In genomic region chr16:4487955-4488481, GRCh38 we compare ENCODE assay signal across 10 cellular contexts. TPM values are rescaled to one million over a fixed set of nuclear protein-coding genes. Genes with fewer than 3 reads are reported as not detected.
A peak's percentile ranks its signal among the peaks of the same experiment; 100 is the strongest.
DNase-seq lines count a peak whose midpoint lies in the region; ATAC-seq, FAIRE-seq and TF ChIP-seq lines count a peak whose summit lies in the region.
"Had no signal": no experiment of that assay in that cellular context is flagged by ENCODE, and none has a peak within 500 bp of the region (broad histone marks: within the 10 kb centered on the region; RNA-seq: fewer than 3 reads in every experiment).

No MANE protein-coding gene starts in this region.

- no peak overlapping the region for H3K4me3 Mint-ChIP-seq in WTC11

- 82% methylated on average over 5 of the region's 5 CpGs for WGBS in SK-N-SH (ENCODE audit: low lambda C conversion rate)

- H3K36me3 ChIP-seq in SK-N-SH (replicated peaks in 1 of 2; ENCODE audit: control insufficient read depth in 1 of 2, insufficient read depth in 2 of 2, low read length in 1 of 2) = peaks cover 4 to 7% of the 10 kb centered on the region in 2 experiments
- peaks cover 9% of the 10 kb centered on the region for H3K36me3 ChIP-seq in osteoblast (ENCODE audit: insufficient read depth, low read length)

- no peaks in the 10 kb centered on the region for H3K4me1 Mint-ChIP-seq in WTC11

- H4K20me1 ChIP-seq in SK-N-SH (ENCODE audit: insufficient read depth) (no peaks in the 10 kb centered on the region), osteoblast (ENCODE audit: insufficient read depth, low read length) (peaks cover 9% of the 10 kb centered on the region)

- TF ChIP-seq CTCF in SK-N-SH (IDR thresholded peaks at IDR 0.05) (no peak), epithelial cell of proximal tubule (conservative IDR thresholded peaks at IDR 0.05; ENCODE audit: low read depth, low read length) (no peak), osteoblast (IDR thresholded peaks at IDR 0.05; ENCODE audit: extremely low read depth, low read depth, low read length) (no peak), WTC11 (IDR thresholded peaks at IDR 0.05) (no peak), D721Med (IDR thresholded peaks at IDR 0.05; ENCODE audit: insufficient read depth, missing control alignments) (no peak)

- H3K79me2 ChIP-seq in SK-N-SH (ENCODE audit: insufficient read depth) (peaks cover 73% of the 10 kb centered on the region), osteoblast (ENCODE audit: insufficient read depth, low read length) (peaks cover 56% of the 10 kb centered on the region)

- H3K4me1 ChIP-seq in SK-N-SH (ENCODE audit: control insufficient read depth in 1 of 2, insufficient read depth in 2 of 2, low read depth in 1 of 2, low read length in 1 of 2) (peaks cover 0 to 24% of the 10 kb centered on the region in 2 experiments; a peak in 2 of 4 replicates), osteoblast (ENCODE audit: insufficient read depth, low read length) (peaks cover 22% of the 10 kb centered on the region)

- no peaks in the 10 kb centered on the region for H3K9me3 ChIP-seq in SK-N-SH
- no peaks in the 10 kb centered on the region for H3K9me3 ChIP-seq in osteoblast (ENCODE audit: low read depth, low read length)

- POLR2A ChIA-PET in SK-N-SH (lab: Yijun Ruan, JAX) = no interaction called here
- POLR2A ChIA-PET in WTC11 (lab: Charles Lee) = interaction anchor here (0.6 kb wide), 1 partner anchor 499 kb away, joined by 3 read pairs; no protein-coding TSS in a partner anchor

- ATAC-seq in GM19467 (IDR thresholded peaks at IDR 0.05; ENCODE audit: unreplicated experiment) = no peak
- ATAC-seq in WTC11 = no peak

- H3K27ac ChIP-seq in SK-N-SH (ENCODE audit: low read depth in 2 of 2, low read length in 1 of 2) (peak overlapping the region in 1 of 2 experiments; percentile 79; a peak in 2 of 4 replicates), osteoblast (ENCODE audit: low read depth, low read length) (peak overlapping the region; percentile 78)

- no peak for TF ChIP-seq EP300 in SK-N-SH (IDR thresholded peaks at IDR 0.05; ENCODE audit: borderline replicate concordance in 1 of 2, low read depth in 1 of 2, low read length in 1 of 2)

- H2AFZ ChIP-seq in SK-N-SH (ENCODE audit: low read depth) (no peak overlapping the region), osteoblast (ENCODE audit: low read length) (no peak overlapping the region)

- no peaks in the 10 kb centered on the region for H3K27me3 Mint-ChIP-seq in WTC11 (ENCODE audit: low read depth)

- no peaks in the 10 kb centered on the region for H3K36me3 Mint-ChIP-seq in WTC11

- FAIRE-seq in H54 (lab: Jason Lieb, UNC) = no peak
- FAIRE-seq in D721Med (lab: Jason Lieb, UNC) = no peak
- FAIRE-seq: islet of Langerhans had no signal

- H3K27me3 ChIP-seq in SK-N-SH (ENCODE audit: insufficient read depth) (no peaks in the 10 kb centered on the region), osteoblast (ENCODE audit: insufficient read depth, low read length) (no peaks in the 10 kb centered on the region)

- DNase-seq in ELR (ENCODE audit: low read depth) (peak; percentile 40), SK-N-SH (no peak), epithelial cell of proximal tubule (ENCODE audit: low read depth) (peak; percentile 95), osteoblast (ENCODE audit: insufficient read length, low spot score, missing footprints) (no peak), H54 (ENCODE audit: insufficient read length, low spot score) (no peak), WTC11 (ENCODE audit: low spot score) (no peak), D721Med (ENCODE audit: insufficient read length, low spot score) (no peak)
- DNase-seq: NCI-H510A treated with DMSO at 0.1 percent for 48 hours had no signal

- H3K4me3 ChIP-seq in SK-N-SH (ENCODE audit: low read depth in 2 of 2, low read length in 1 of 2) = no peak overlapping the region
- no peak overlapping the region for H3K4me3 ChIP-seq in epithelial cell of proximal tubule (ENCODE audit: low read depth, low read length)
- no peak overlapping the region for H3K4me3 ChIP-seq in osteoblast (ENCODE audit: insufficient read depth, low read length)

- peak overlapping the region; percentile 8; the same call in 1 of the 2 replicates for H3K9ac ChIP-seq in SK-N-SH

- no peak for TF ChIP-seq RAD21 in SK-N-SH (IDR thresholded peaks at IDR 0.05; ENCODE audit: low read length)

- CTCF ChIA-PET in SK-N-SH (lab: Yijun Ruan, JAX) = interaction anchor here (0.9 to 4.2 kb wide), 2 partner anchors 10 to 18 kb away, joined by 5 to 22 read pairs; no protein-coding TSS in a partner anchor
- CTCF ChIA-PET in WTC11 (lab: Charles Lee) = interaction anchor here (0.6 to 1.7 kb wide), 7 partner anchors 12 to 1002 kb away, joined by 3 to 5 read pairs (median 4); no protein-coding TSS in a partner anchor

- no peak overlapping the region for H3K27ac Mint-ChIP-seq in WTC11

- no peak for TF ChIP-seq POLR2A in H54 (IDR thresholded peaks at IDR 0.05; ENCODE audit: low read depth, low read length)

- no peaks in the 10 kb centered on the region for H3K9me2 ChIP-seq in SK-N-SH

- no peaks in the 10 kb centered on the region for H3K9me3 Mint-ChIP-seq in WTC11

- H3F3A ChIP-seq in SK-N-SH (replicated peaks; ENCODE audit: insufficient read depth) = peaks cover 34% of the 10 kb centered on the region

- H3K4me2 ChIP-seq in SK-N-SH = no peak overlapping the region
- peak overlapping the region; percentile 56 for H3K4me2 ChIP-seq in osteoblast (ENCODE audit: insufficient read depth, low read length)

TF ChIP-seq in SK-N-SH, 30 proteins besides CTCF, POLR2A, EP300 and RAD21 (continues in another document):
- no peak for TF ChIP-seq TCF12 (IDR thresholded peaks at IDR 0.05)
- no peak for TF ChIP-seq TAF1 (IDR thresholded peaks at IDR 0.05; ENCODE audit: borderline replicate concordance, low read depth, low read length)
- TF ChIP-seq SMC3 (IDR thresholded peaks at IDR 0.05; ENCODE audit: low read depth, low read length) = no peak
- no peak for TF ChIP-seq NFIC (IDR thresholded peaks at IDR 0.05; ENCODE audit: borderline replicate concordance)
- no peak for TF ChIP-seq SIN3A (IDR thresholded peaks at IDR 0.05; ENCODE audit: borderline replicate concordance, low read depth, low read length)
- TF ChIP-seq YY1 (IDR thresholded peaks at IDR 0.05; ENCODE audit: low read depth) = no peak
- no peak for TF ChIP-seq USF2 (IDR thresholded peaks at IDR 0.05; ENCODE audit: borderline replicate concordance, low read depth, low read length)
- no peak for TF ChIP-seq EZH2phosphoT487 (IDR thresholded peaks at IDR 0.05; ENCODE audit: borderline replicate concordance, low read depth)

TF ChIP-seq in WTC11, 78 proteins besides CTCF, POLR2A, EP300 and RAD21:
- TF ChIP-seq CBFB (CRISPR knock-in tag; IDR thresholded peaks at IDR 0.05; ENCODE audit: low read depth) (no peak), HMGXB4 (CRISPR knock-in tag; IDR thresholded peaks at IDR 0.05) (no peak), ZNF232 (CRISPR knock-in tag; IDR thresholded peaks at IDR 0.05) (no peak), ZNF416 (CRISPR knock-in tag; IDR thresholded peaks at IDR 0.05) (no peak), ETV6 (CRISPR knock-in tag; IDR thresholded peaks at IDR 0.05) (no peak), NFE2L1 (CRISPR knock-in tag; IDR thresholded peaks at IDR 0.05) (no peak), IRF1 (CRISPR knock-in tag; IDR thresholded peaks at IDR 0.05) (no peak), ZNF423 (CRISPR knock-in tag; IDR thresholded peaks at IDR 0.05) (no peak), ZNF317 (CRISPR knock-in tag; IDR thresholded peaks at IDR 0.05; ENCODE audit: borderline replicate concordance, low read depth) (no peak), KAT7 (CRISPR knock-in tag; IDR thresholded peaks at IDR 0.05; ENCODE audit: borderline replicate concordance) (no peak), TEAD4 (CRISPR knock-in tag; IDR thresholded peaks at IDR 0.05) (no peak), GTF2I (CRISPR knock-in tag; conservative IDR thresholded peaks at IDR 0.05) (no peak), FOXP1 (CRISPR knock-in tag; IDR thresholded peaks at IDR 0.05; ENCODE audit: borderline replicate concordance) (no peak), GABPB1 (CRISPR knock-in tag; IDR thresholded peaks at IDR 0.05) (no peak)

RNA-seq across cellular contexts. Expression of gene HMOX2, which starts 11.8 kb away (rescaled TPM):
- polyA plus RNA-seq in SK-N-SH (2012; rRNA removed) = 65.1 and 75.5 TPM in 2 replicates
- 48.4 and 62.0 TPM in 2 replicates for polyA plus RNA-seq in SK-N-SH (2012; cell fraction: cytosol; rRNA removed)
- 62.6 and 64.9 TPM in 2 replicates for polyA plus RNA-seq in SK-N-SH (2012; cell fraction: nucleus; rRNA removed)
- total RNA-seq in epithelial cell of proximal tubule = 75.9 and 105 TPM in 2 replicates
- total RNA-seq in osteoblast = 39.4 and 44.5 TPM in 2 replicates
- total RNA-seq in WTC11 (2021) = 29.5 to 42.6 TPM (median 31.1 TPM) in 3 replicates

RNA-seq across cellular contexts. Expression of gene NMRAL1, which starts 13.6 kb away (rescaled TPM):
- 99.9 and 102 TPM in 2 replicates for polyA plus RNA-seq in SK-N-SH (2012; rRNA removed)
- 50.3 and 72.4 TPM in 2 replicates for polyA plus RNA-seq in SK-N-SH (2012; cell fraction: cytosol; rRNA removed)
- polyA plus RNA-seq in SK-N-SH (2012; cell fraction: nucleus; rRNA removed) = 97.1 and 185 TPM in 2 replicates
- total RNA-seq in epithelial cell of proximal tubule (120 and 177 TPM in 2 replicates), osteoblast (71.0 and 90.5 TPM in 2 replicates), WTC11 (2021) (68.1 to 77.6 TPM (median 69.5 TPM) in 3 replicates)

RNA-seq across cellular contexts. Expression of gene CDIP1, which starts 50.6 kb away (rescaled TPM):
- 19.4 and 30.2 TPM in 2 replicates for polyA plus RNA-seq in SK-N-SH (2012; rRNA removed)
- 17.6 and 23.3 TPM in 2 replicates for polyA plus RNA-seq in SK-N-SH (2012; cell fraction: cytosol; rRNA removed)
- 33.9 and 39.3 TPM in 2 replicates for polyA plus RNA-seq in SK-N-SH (2012; cell fraction: nucleus; rRNA removed)
- total RNA-seq in epithelial cell of proximal tubule (13.8 and 30.3 TPM in 2 replicates), osteoblast (10.5 and 13.6 TPM in 2 replicates), WTC11 (2021) (68.9 to 79.2 TPM (median 78.9 TPM) in 3 replicates)

Comparison
In these comparisons a context has a peak if more than half of its experiments do, and no peak if none do; other contexts are left out.
1. DNase-seq: peak in ELR (single experiment) and epithelial cell of proximal tubule (single experiment); none in SK-N-SH (single experiment), osteoblast (single experiment), H54 (single experiment), WTC11 (single experiment) and D721Med (single experiment).